ENCODE assay signal across 8 cellular contexts in the genomic region with DNA sequence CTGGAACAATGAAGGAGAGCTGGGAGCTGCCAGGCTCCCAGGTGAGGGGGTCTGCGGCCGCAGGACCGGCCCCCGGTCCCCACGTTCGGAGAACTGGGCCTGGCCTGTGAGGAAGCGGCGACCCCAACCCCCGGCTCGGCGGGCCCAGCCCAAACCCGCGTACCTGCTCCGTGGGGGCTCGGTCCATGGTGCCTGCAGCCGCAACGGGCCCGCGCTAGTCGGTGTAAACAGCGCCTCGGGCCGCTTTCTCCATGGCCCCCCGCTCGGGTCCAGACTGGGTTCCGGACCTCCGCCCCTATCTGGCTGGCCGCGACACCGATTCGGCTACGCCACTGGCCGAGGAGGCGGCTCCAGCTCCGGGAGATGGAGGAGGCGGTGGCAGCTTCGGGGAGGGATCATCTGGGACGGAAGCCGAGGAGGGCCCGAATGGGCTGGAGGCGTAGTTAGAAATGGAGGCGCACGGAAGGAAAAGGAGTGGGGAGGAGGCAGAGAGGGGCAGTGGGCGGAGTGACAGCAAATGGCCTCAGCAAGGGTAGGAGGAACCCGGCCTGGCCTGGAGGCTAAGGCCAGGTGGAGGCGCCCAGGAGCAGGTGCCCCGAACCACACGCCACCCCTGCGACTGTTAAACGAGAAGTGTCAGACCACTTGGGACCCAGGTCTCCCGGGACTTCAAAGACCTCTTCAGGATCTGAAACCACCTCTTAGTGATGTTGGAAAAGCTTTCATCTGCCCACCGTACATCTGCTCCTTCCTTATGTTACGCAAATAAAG.
DNase-seq lines count a peak whose midpoint lies in the region; ATAC-seq and TF ChIP-seq lines count a peak whose summit lies in the region.

A gene with protein sequence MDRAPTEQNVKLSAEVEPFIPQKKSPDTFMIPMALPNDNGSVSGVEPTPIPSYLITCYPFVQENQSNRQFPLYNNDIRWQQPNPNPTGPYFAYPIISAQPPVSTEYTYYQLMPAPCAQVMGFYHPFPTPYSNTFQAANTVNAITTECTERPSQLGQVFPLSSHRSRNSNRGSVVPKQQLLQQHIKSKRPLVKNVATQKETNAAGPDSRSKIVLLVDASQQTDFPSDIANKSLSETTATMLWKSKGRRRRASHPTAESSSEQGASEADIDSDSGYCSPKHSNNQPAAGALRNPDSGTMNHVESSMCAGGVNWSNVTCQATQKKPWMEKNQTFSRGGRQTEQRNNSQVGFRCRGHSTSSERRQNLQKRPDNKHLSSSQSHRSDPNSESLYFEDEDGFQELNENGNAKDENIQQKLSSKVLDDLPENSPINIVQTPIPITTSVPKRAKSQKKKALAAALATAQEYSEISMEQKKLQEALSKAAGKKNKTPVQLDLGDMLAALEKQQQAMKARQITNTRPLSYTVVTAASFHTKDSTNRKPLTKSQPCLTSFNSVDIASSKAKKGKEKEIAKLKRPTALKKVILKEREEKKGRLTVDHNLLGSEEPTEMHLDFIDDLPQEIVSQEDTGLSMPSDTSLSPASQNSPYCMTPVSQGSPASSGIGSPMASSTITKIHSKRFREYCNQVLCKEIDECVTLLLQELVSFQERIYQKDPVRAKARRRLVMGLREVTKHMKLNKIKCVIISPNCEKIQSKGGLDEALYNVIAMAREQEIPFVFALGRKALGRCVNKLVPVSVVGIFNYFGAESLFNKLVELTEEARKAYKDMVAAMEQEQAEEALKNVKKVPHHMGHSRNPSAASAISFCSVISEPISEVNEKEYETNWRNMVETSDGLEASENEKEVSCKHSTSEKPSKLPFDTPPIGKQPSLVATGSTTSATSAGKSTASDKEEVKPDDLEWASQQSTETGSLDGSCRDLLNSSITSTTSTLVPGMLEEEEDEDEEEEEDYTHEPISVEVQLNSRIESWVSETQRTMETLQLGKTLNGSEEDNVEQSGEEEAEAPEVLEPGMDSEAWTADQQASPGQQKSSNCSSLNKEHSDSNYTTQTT (minus strand): TSS at position 334 of the 771 bp plus-strand sequence. CDS start 147 bp downstream, at position 187.

- no peaks in the 10 kb centered on the region for H3K27me3 Mint-ChIP-seq in nephron (ENCODE audit: low read depth)
- H3K27me3 Mint-ChIP-seq in stimulated activated naive CD8-positive, alpha-beta T cell treated with anti-CD3 and anti-CD28 coated beads, Interleukin-15, Interleukin-2, amounts not matched to agents 100 ng/mL and 50 ng/mL, for 24 hours = no peaks in the 10 kb centered on the region

- no peaks in the 10 kb centered on the region for H3K9me3 ChIP-seq in RWPE2 (ENCODE audit: severe bottlenecking)

- peak within 1 kb of the TSS; percentile 99 for H3K4me3 Mint-ChIP-seq in nephron
- H3K4me3 Mint-ChIP-seq in stimulated activated naive CD8-positive, alpha-beta T cell treated with anti-CD3 and anti-CD28 coated beads, Interleukin-15, Interleukin-2, amounts not matched to agents 100 ng/mL and 50 ng/mL, for 24 hours = peak within 1 kb of the TSS; percentile 94

- TF ChIP-seq CTCF in LNCAP (IDR thresholded peaks at IDR 0.05) = peak; percentile 49; the same call in 1 of the 2 replicates
- TF ChIP-seq CTCF in RWPE2 (IDR thresholded peaks at IDR 0.05; ENCODE audit: poor library complexity, severe bottlenecking) = peak; percentile 51
- peak; percentile 21 for TF ChIP-seq CTCF in fibroblast of pulmonary artery (IDR thresholded peaks at IDR 0.05; ENCODE audit: low read length, missing control alignments)
- TF ChIP-seq CTCF in nephron (IDR thresholded peaks at IDR 0.05; ENCODE audit: unreplicated experiment in 3 of 3) = peak in 2 of 3 experiments; percentile 24 to 34

- peak within 1 kb of the TSS; percentile 80 to 98 (median 95) for H3K27ac Mint-ChIP-seq in nephron
- H3K27ac Mint-ChIP-seq in stimulated activated naive CD8-positive, alpha-beta T cell treated with anti-CD3 and anti-CD28 coated beads, Interleukin-15, Interleukin-2, amounts not matched to agents 100 ng/mL and 50 ng/mL, for 24 hours = peak within 1 kb of the TSS; percentile 84

- peak within 1 kb of the TSS; percentile 23 for H3K27ac ChIP-seq in RWPE2 (ENCODE audit: poor library complexity, severe bottlenecking)

- no peaks in the 10 kb centered on the region for H3K27me3 ChIP-seq in RWPE2 (ENCODE audit: insufficient read depth, poor library complexity, severe bottlenecking)

- peaks cover 10% of the 10 kb centered on the region for H3K36me3 Mint-ChIP-seq in nephron (ENCODE audit: low read depth)
- peaks cover 10% of the 10 kb centered on the region for H3K36me3 Mint-ChIP-seq in stimulated activated naive CD8-positive, alpha-beta T cell treated with anti-CD3 and anti-CD28 coated beads, Interleukin-15, Interleukin-2, amounts not matched to agents 100 ng/mL and 50 ng/mL, for 24 hours (ENCODE audit: low read depth)

- peak; percentile 83 for ATAC-seq in RWPE2 (ENCODE audit: low read depth)

- H3K4me1 Mint-ChIP-seq in nephron = peaks cover 23% of the 10 kb centered on the region
- H3K4me1 Mint-ChIP-seq in stimulated activated naive CD8-positive, alpha-beta T cell treated with anti-CD3 and anti-CD28 coated beads, Interleukin-15, Interleukin-2, amounts not matched to agents 100 ng/mL and 50 ng/mL, for 24 hours (ENCODE audit: low read depth) = peaks cover 32% of the 10 kb centered on the region

- peak within 1 kb of the TSS; percentile 91 for H3K4me3 ChIP-seq in RWPE2 (ENCODE audit: severe bottlenecking)
- H3K4me3 ChIP-seq in fibroblast of pulmonary artery (replicated peaks; ENCODE audit: low read depth, low read length) = peak within 1 kb of the TSS; percentile 90

- peaks cover 2% of the 10 kb centered on the region for H3K9me3 Mint-ChIP-seq in nephron
- no peaks in the 10 kb centered on the region for H3K9me3 Mint-ChIP-seq in stimulated activated naive CD8-positive, alpha-beta T cell treated with anti-CD3 and anti-CD28 coated beads, Interleukin-15, Interleukin-2, amounts not matched to agents 100 ng/mL and 50 ng/mL, for 24 hours

- DNase-seq in ELR (ENCODE audit: low read depth) = peak; percentile 95
- DNase-seq in GOT3 (lab: John Stamatoyannopoulos, UW) = peak; percentile 62
- peak; percentile 96 for DNase-seq in RWPE2 (ENCODE audit: low spot score)
- DNase-seq in activated T-helper 9 cell treated with anti-CD3 and anti-CD28 coated beads, Interleukin-2, amount 50 U/mL, for 16 hours (ENCODE audit: low read depth) = peak; percentile 85
- DNase-seq in fibroblast of pulmonary artery (ENCODE audit: low read depth) = peak; percentile 96

- peaks cover 12% of the 10 kb centered on the region for H3K4me1 ChIP-seq in RWPE2 (ENCODE audit: insufficient read depth, poor library complexity, severe bottlenecking)

- peaks cover 3% of the 10 kb centered on the region; the same call in 1 of the 2 replicates for H3K36me3 ChIP-seq in RWPE2 (ENCODE audit: low read depth)

Comparison
In these comparisons a context has a peak if more than half of its experiments do, and no peak if none do; other contexts are left out.
1. Peak in every context shown above with its lines: DNase-seq, ATAC-seq, H3K4me3 ChIP-seq and H3K27ac ChIP-seq.